In the genomic region with DNA sequence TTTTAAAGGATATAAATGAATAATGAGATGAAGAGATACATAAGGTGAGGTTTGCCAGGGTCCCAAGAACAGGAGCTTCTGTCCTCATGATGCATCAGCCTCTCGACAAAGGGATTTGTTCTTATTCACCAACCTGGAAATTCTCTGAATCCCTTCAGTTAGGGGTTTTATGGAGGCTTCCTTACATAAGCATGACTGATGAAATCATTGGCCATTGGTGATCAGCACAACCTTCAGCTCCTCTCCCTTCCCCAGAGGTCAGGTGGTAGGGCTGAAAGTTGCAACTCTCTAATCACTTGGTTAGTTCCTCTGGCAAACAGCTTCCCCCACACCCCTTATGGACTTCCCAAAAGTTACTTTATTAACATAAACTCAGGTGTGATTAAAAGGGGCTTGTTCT, we compare ENCODE assay signal across 23 cellular contexts.
"Had no signal": no experiment of that assay in that cellular context is flagged by ENCODE, and none has a peak within 500 bp of the region (broad histone marks: within the 10 kb centered on the region; RNA-seq: fewer than 3 reads in every experiment).

No MANE protein-coding gene starts in this region.

- H3K4me1 ChIP-seq: breast epithelium had no signal

- H3K4me3 ChIP-seq: breast epithelium, dorsolateral prefrontal cortex, esophagus squamous epithelium, lung, psoas muscle, spleen, upper lobe of left lung had no signal

- ATAC-seq: activated CD8-positive, alpha-beta T cell treated with anti-CD3 and anti-CD28 coated beads for 36 hours; activated T-cell treated with anti-CD3 and anti-CD28 coated beads, Interleukin-2, amount 50 U/mL, for 72 hours; left cardiac atrium; psoas muscle; sciatic nerve had no signal

- H3K36me3 Mint-ChIP-seq: naive B cell had no signal

- H3K27me3 ChIP-seq: breast epithelium, dorsolateral prefrontal cortex, esophagus squamous epithelium, spleen, upper lobe of left lung had no signal

- H3K27ac ChIP-seq: esophagus squamous epithelium, psoas muscle, spleen, upper lobe of left lung, WERI-Rb-1 had no signal

- H3K9me3 ChIP-seq: breast epithelium, esophagus squamous epithelium, psoas muscle, spleen, upper lobe of left lung had no signal

- H3K9me3 Mint-ChIP-seq: activated T-cell treated with anti-CD3 and anti-CD28 coated beads, Interleukin-2, amount 50 U/mL, for 72 hours had no signal

- H3K4me3 Mint-ChIP-seq: activated CD8-positive, alpha-beta T cell treated with anti-CD3 and anti-CD28 coated beads for 36 hours; activated naive CD8-positive, alpha-beta T cell treated with anti-CD3 and anti-CD28 coated beads for 36 hours; activated T-cell treated with anti-CD3 and anti-CD28 coated beads, Interleukin-2, amount 50 U/mL, for 72 hours had no signal

- H3K36me3 ChIP-seq: breast epithelium, esophagus squamous epithelium, spleen, upper lobe of left lung, WERI-Rb-1 had no signal

- DNase-seq: activated CD4-positive, alpha-beta T cell treated with anti-CD3 and anti-CD28 coated beads for 4 hours; activated CD8-positive, alpha-beta memory T cell treated with anti-CD3 and anti-CD28 coated beads, Interleukin-2, amount 50 U/mL, for 4 hours; activated CD8-positive, alpha-beta T cell treated with anti-CD3 and anti-CD28 coated beads for 36 hours; activated gamma-delta T cell treated with Interleukin-2 at 50 U/mL for 16 hours; activated naive CD8-positive, alpha-beta T cell treated with anti-CD3 and anti-CD28 coated beads for 36 hours; activated T-cell treated with anti-CD3 and anti-CD28 coated beads, Interleukin-2, amount 50 U/mL, for 72 hours; dorsolateral prefrontal cortex; esophagus squamous epithelium; foreskin fibroblast; glutamatergic neuron; left cardiac atrium; naive B cell; occipital lobe; psoas muscle; spleen; stimulated activated CD4-positive, alpha-beta T cell treated with anti-CD3 and anti-CD28 coated beads, Interleukin-2, amount 100 ng/mL, for 24 hours; stimulated activated naive CD4-positive, alpha-beta T cell; T1000; WERI-Rb-1 had no signal

- H3K27ac Mint-ChIP-seq: activated CD8-positive, alpha-beta T cell treated with anti-CD3 and anti-CD28 coated beads for 36 hours; activated naive CD8-positive, alpha-beta T cell treated with anti-CD3 and anti-CD28 coated beads for 36 hours; activated T-cell treated with anti-CD3 and anti-CD28 coated beads, Interleukin-2, amount 50 U/mL, for 72 hours had no signal

- H3K27me3 Mint-ChIP-seq: activated CD8-positive, alpha-beta T cell treated with anti-CD3 and anti-CD28 coated beads for 36 hours; activated naive CD8-positive, alpha-beta T cell treated with anti-CD3 and anti-CD28 coated beads for 36 hours; naive B cell had no signal
